16 cellular contexts compared by ENCODE assay signal in genomic region chr6:113978084-113978675, GRCh38.
"Had no signal": no experiment of that assay in that cellular context is flagged by ENCODE, and none has a peak within 500 bp of the region (broad histone marks: within the 10 kb centered on the region; RNA-seq: fewer than 3 reads in every experiment).

No MANE protein-coding gene starts in this region.

- H3K27ac Mint-ChIP-seq: activated CD8-positive, alpha-beta T cell treated with anti-CD3 and anti-CD28 coated beads, Interleukin-2, amount 10 ng/mL, durations not matched to agents 7 days and 5 days; activated naive CD4-positive, alpha-beta T cell treated with anti-CD3 and anti-CD28 coated beads, Interleukin-2, amount 50 U/mL, for 24 hours; activated T-helper 1 cell treated with anti-CD3 and anti-CD28 coated beads, Interleukin-12 subunit alpha, Interleukin-12 subunit beta, Interleukin-2, Interleukin-4 antibody, amounts not matched to agents 30 ng/mL and 10 ng/mL and 1 ng/mL, durations not matched to agents 14 hours and 24 hours and 36 hours; brain; nephron progenitor cell; stimulated activated naive CD8-positive, alpha-beta T cell treated with anti-CD3 and anti-CD28 coated beads, Interleukin-15, Interleukin-2, amounts not matched to agents 100 ng/mL and 50 ng/mL, for 24 hours had no signal

- H3K4me3 Mint-ChIP-seq: activated CD8-positive, alpha-beta T cell treated with anti-CD3 and anti-CD28 coated beads, Interleukin-2, amount 10 ng/mL, durations not matched to agents 7 days and 5 days; activated naive CD4-positive, alpha-beta T cell treated with anti-CD3 and anti-CD28 coated beads, Interleukin-2, amount 50 U/mL, for 24 hours; activated T-helper 1 cell treated with anti-CD3 and anti-CD28 coated beads, Interleukin-12 subunit alpha, Interleukin-12 subunit beta, Interleukin-2, Interleukin-4 antibody, amounts not matched to agents 30 ng/mL and 10 ng/mL and 1 ng/mL, durations not matched to agents 14 hours and 24 hours and 36 hours; brain; nephron progenitor cell; stimulated activated naive CD8-positive, alpha-beta T cell treated with anti-CD3 and anti-CD28 coated beads, Interleukin-15, Interleukin-2, amounts not matched to agents 100 ng/mL and 50 ng/mL, for 24 hours had no signal

- ATAC-seq: activated CD8-positive, alpha-beta T cell treated with anti-CD3 and anti-CD28 coated beads, Interleukin-2, amount 10 ng/mL, durations not matched to agents 7 days and 5 days; heart left ventricle; left colon; right cardiac atrium had no signal

- H3K36me3 Mint-ChIP-seq: activated naive CD4-positive, alpha-beta T cell treated with anti-CD3 and anti-CD28 coated beads, Interleukin-2, amount 50 U/mL, for 24 hours; brain had no signal

- H3K27me3 Mint-ChIP-seq: activated naive CD4-positive, alpha-beta T cell treated with anti-CD3 and anti-CD28 coated beads, Interleukin-2, amount 50 U/mL, for 24 hours; brain; stimulated activated naive CD8-positive, alpha-beta T cell treated with anti-CD3 and anti-CD28 coated beads, Interleukin-15, Interleukin-2, amounts not matched to agents 100 ng/mL and 50 ng/mL, for 24 hours had no signal

- H3K9me3 Mint-ChIP-seq: activated naive CD4-positive, alpha-beta T cell treated with anti-CD3 and anti-CD28 coated beads, Interleukin-2, amount 50 U/mL, for 24 hours; activated T-helper 1 cell treated with anti-CD3 and anti-CD28 coated beads, Interleukin-12 subunit alpha, Interleukin-12 subunit beta, Interleukin-2, Interleukin-4 antibody, amounts not matched to agents 30 ng/mL and 10 ng/mL and 1 ng/mL, durations not matched to agents 14 hours and 24 hours and 36 hours; brain; nephron progenitor cell; stimulated activated naive CD8-positive, alpha-beta T cell treated with anti-CD3 and anti-CD28 coated beads, Interleukin-15, Interleukin-2, amounts not matched to agents 100 ng/mL and 50 ng/mL, for 24 hours had no signal

- H3K4me1 Mint-ChIP-seq: activated naive CD4-positive, alpha-beta T cell treated with anti-CD3 and anti-CD28 coated beads, Interleukin-2, amount 50 U/mL, for 24 hours had no signal

- DNase-seq: activated CD4-positive, alpha-beta T cell treated with anti-CD3 and anti-CD28 coated beads for 1 hour; activated CD4-positive, alpha-beta T cell treated with anti-CD3 and anti-CD28 coated beads, Interleukin-2, amount 50 U/mL, for 1 hour; activated CD8-positive, alpha-beta T cell treated with anti-CD3 and anti-CD28 coated beads, Interleukin-2, amount 10 ng/mL, durations not matched to agents 7 days and 5 days; activated gamma-delta T cell treated with Interleukin-2 at 50 U/mL for 16 hours; anterior cingulate cortex; heart left ventricle; islet precursor cell; left colon; mesenchymal stem cell; nephron progenitor cell; right cardiac atrium; stimulated activated CD4-positive, alpha-beta T cell treated with anti-CD3 and anti-CD28 coated beads, Interleukin-4, amount 100 ng/mL, for 24 hours had no signal
